In genomic region chr12:120242971-120243699, GRCh38 we compare ENCODE assay signal across 11 cellular contexts. TPM values are rescaled to one million over a fixed set of nuclear protein-coding genes. Genes with fewer than 3 reads are reported as not detected.
A peak's percentile ranks its signal among the peaks of the same experiment; 100 is the strongest.
DNase-seq lines count a peak whose midpoint lies in the region; ATAC-seq and TF ChIP-seq lines count a peak whose summit lies in the region.
"Had no signal": no experiment of that assay in that cellular context is flagged by ENCODE, and none has a peak within 500 bp of the region (broad histone marks: within the 10 kb centered on the region; RNA-seq: fewer than 3 reads in every experiment).

No MANE protein-coding gene starts in this region.

- peaks cover 5% of the 10 kb centered on the region for H3K36me3 Mint-ChIP-seq in natural killer cell treated with Interleukin-12 subunit alpha and Interleukin-12 subunit beta and Interleukin-15 and Interleukin-18, amount 100 ng/mL, for 72 hours

- no peak for DNase-seq in natural killer cell treated with Interleukin-12 subunit alpha and Interleukin-12 subunit beta and Interleukin-15 and Interleukin-18, amount 100 ng/mL, for 72 hours (ENCODE audit: low spot score)
- DNase-seq in dedifferentiated amniotic fluid mesenchymal stem cell (ENCODE audit: extremely low spot score) (no peak), NCI-H345 treated with DMSO at 0.1 percent for 48 hours (lab: John Stamatoyannopoulos, UW; ENCODE audit: unreplicated experiment) (no peak)
- DNase-seq: CD4-positive, alpha-beta T cell; SIG-M5 had no signal

- H3K4me3 Mint-ChIP-seq in natural killer cell treated with Interleukin-12 subunit alpha and Interleukin-12 subunit beta and Interleukin-15 and Interleukin-18, amount 100 ng/mL, for 72 hours: peak overlapping the region; percentile 45
- H3K4me3 Mint-ChIP-seq: activated T-helper 1 cell treated with anti-CD3 and anti-CD28 coated beads, Interleukin-12 subunit alpha, Interleukin-12 subunit beta, Interleukin-2, Interleukin-4 antibody, amounts not matched to agents 30 ng/mL and 10 ng/mL and 1 ng/mL, durations not matched to agents 14 hours and 24 hours and 36 hours; CD4-positive, alpha-beta T cell had no signal

- H3K4me1 ChIP-seq in HEK293 (ENCODE audit: control insufficient read depth, insufficient read depth, low read length): no peaks in the 10 kb centered on the region

- peaks cover 46 to 58% of the 10 kb centered on the region in 2 donors for H3K4me1 Mint-ChIP-seq in natural killer cell treated with Interleukin-12 subunit alpha and Interleukin-12 subunit beta and Interleukin-15 and Interleukin-18, amount 100 ng/mL, for 72 hours (ENCODE audit: low read depth in 2 of 2)

- no peaks in the 10 kb centered on the region for H3K36me3 ChIP-seq in HEK293 (ENCODE audit: control insufficient read depth in 2 of 2, insufficient read depth in 1 of 2, low read length in 2 of 2)

- no peaks in the 10 kb centered on the region for H3K27me3 Mint-ChIP-seq in natural killer cell treated with Interleukin-12 subunit alpha and Interleukin-12 subunit beta and Interleukin-15 and Interleukin-18, amount 100 ng/mL, for 72 hours
- H3K27me3 Mint-ChIP-seq: CD4-positive, alpha-beta T cell had no signal

- no peak for ATAC-seq in natural killer cell treated with Interleukin-12 subunit alpha and Interleukin-12 subunit beta and Interleukin-15 and Interleukin-18, amount 100 ng/mL, for 72 hours
- no peak for ATAC-seq in GM18502 (IDR thresholded peaks at IDR 0.05; ENCODE audit: poor library complexity, unreplicated experiment)

- no peaks in the 10 kb centered on the region for H3K9me3 Mint-ChIP-seq in natural killer cell treated with Interleukin-12 subunit alpha and Interleukin-12 subunit beta and Interleukin-15 and Interleukin-18, amount 100 ng/mL, for 72 hours
- H3K9me3 Mint-ChIP-seq: activated T-helper 1 cell treated with anti-CD3 and anti-CD28 coated beads, Interleukin-12 subunit alpha, Interleukin-12 subunit beta, Interleukin-2, Interleukin-4 antibody, amounts not matched to agents 30 ng/mL and 10 ng/mL and 1 ng/mL, durations not matched to agents 14 hours and 24 hours and 36 hours; CD4-positive, alpha-beta T cell had no signal

- POLR2A ChIA-PET in HEK293 (lab: Yijun Ruan, JAX): interaction anchor here (0.8 to 3.2 kb wide), 5 partner anchors 7 to 48 kb away, joined by 4 to 15 read pairs (median 8); partner anchors contain the start of gene RPLP0

- no peak overlapping the region for H3K27ac ChIP-seq in HEK293 (ENCODE audit: extremely low read depth, low read depth, low read length)
- H3K27ac ChIP-seq in cingulate gyrus (ENCODE audit: low read depth, low read length): peak overlapping the region; percentile 10
- H3K27ac ChIP-seq: VCaP had no signal

- no peak for TF ChIP-seq CTCF in HEK293 (tag by site-specific recombination; IDR thresholded peaks at IDR 0.05)

- peak overlapping the region; percentile 6 to 83 for H3K27ac Mint-ChIP-seq in natural killer cell treated with Interleukin-12 subunit alpha and Interleukin-12 subunit beta and Interleukin-15 and Interleukin-18, amount 100 ng/mL, for 72 hours
- H3K27ac Mint-ChIP-seq: activated T-helper 1 cell treated with anti-CD3 and anti-CD28 coated beads, Interleukin-12 subunit alpha, Interleukin-12 subunit beta, Interleukin-2, Interleukin-4 antibody, amounts not matched to agents 30 ng/mL and 10 ng/mL and 1 ng/mL, durations not matched to agents 14 hours and 24 hours and 36 hours had no signal

- CTCF ChIA-PET in HEK293 (lab: Yijun Ruan, JAX): interaction anchor here (0.7 to 9.3 kb wide), 3 partner anchors 8 to 71 kb away, joined by 3 to 75 read pairs (median 25); no protein-coding TSS in a partner anchor

- H3K4me3 ChIP-seq in HEK293 (ENCODE audit: low read depth, low read length): no peak overlapping the region

- H3K9me3 ChIP-seq in HEK293 (ENCODE audit: control insufficient read depth, insufficient read depth, low read depth, low read length): no peaks in the 10 kb centered on the region

TF ChIP-seq in HEK293, 187 proteins besides CTCF, POLR2A, EP300 and RAD21:
- TF ChIP-seq ZNF121 (tag by site-specific recombination; IDR thresholded peaks at IDR 0.05): peak; percentile 93
- no peak for TF ChIP-seq ZNF610 (tag by site-specific recombination; IDR thresholded peaks at IDR 0.05; ENCODE audit: borderline replicate concordance)

RNA-seq across cellular contexts. Expression of gene PXN, which starts 22.4 kb away (rescaled TPM):
- total RNA-seq in natural killer cell treated with Interleukin-12 subunit alpha and Interleukin-12 subunit beta and Interleukin-15 and Interleukin-18, amount 100 ng/mL, for 72 hours: 100 to 1,000 TPM; 133 to 160 TPM

RNA-seq across cellular contexts. Expression of gene RPLP0, which starts 42.2 kb away (rescaled TPM):
- total RNA-seq in natural killer cell treated with Interleukin-12 subunit alpha and Interleukin-12 subunit beta and Interleukin-15 and Interleukin-18, amount 100 ng/mL, for 72 hours: 1,000 to 10,000 TPM; 1,757 to 2,186 TPM

RNA-seq across cellular contexts. Expression of gene RNU4-2, which starts 48.6 kb away (rescaled TPM):
- total RNA-seq in natural killer cell treated with Interleukin-12 subunit alpha and Interleukin-12 subunit beta and Interleukin-15 and Interleukin-18, amount 100 ng/mL, for 72 hours: 1,000 to 10,000 TPM; 6,345 to 8,722 TPM
- total RNA-seq: NCI-H460 had no signal

RNA-seq across cellular contexts. Expression of gene GCN1, which starts 48.6 kb away (rescaled TPM):
- 100 to 1,000 TPM; 126 to 311 TPM for total RNA-seq in natural killer cell treated with Interleukin-12 subunit alpha and Interleukin-12 subunit beta and Interleukin-15 and Interleukin-18, amount 100 ng/mL, for 72 hours

RNA-seq across cellular contexts. Expression of gene RNU4-1, which starts 49.9 kb away (rescaled TPM):
- 1,000 to 10,000 TPM; 1,386 to 2,161 TPM for total RNA-seq in natural killer cell treated with Interleukin-12 subunit alpha and Interleukin-12 subunit beta and Interleukin-15 and Interleukin-18, amount 100 ng/mL, for 72 hours
- total RNA-seq: NCI-H460 had no signal
